Comparison of ENCODE assay signal across 38 cellular contexts in genomic region chrX:136354201-136354600, GRCh38. TPM values are rescaled to one million over a fixed set of nuclear protein-coding genes. Genes with fewer than 3 reads are reported as not detected.
"Had no signal": no experiment of that assay in that cellular context is flagged by ENCODE, and none has a peak within 500 bp of the region (broad histone marks: within the 10 kb centered on the region; RNA-seq: fewer than 3 reads in every experiment).

No MANE protein-coding gene starts in this region.

- H3K4me3 ChIP-seq: gastroesophageal sphincter, hepatocyte, psoas muscle, sigmoid colon, upper lobe of right lung had no signal

- H2AFZ ChIP-seq: hepatocyte, parathyroid adenoma had no signal

- H3K9me3 Mint-ChIP-seq: activated CD4-positive, alpha-beta memory T cell treated with anti-CD3 and anti-CD28 coated beads, Interleukin-2, amount 10 ng/mL, durations not matched to agents 7 days and 5 days; activated CD4-positive, alpha-beta T cell treated with anti-CD3 and anti-CD28 coated beads, Interleukin-2, amount 10 ng/mL, durations not matched to agents 24 days and 14 days; activated naive CD4-positive, alpha-beta T cell treated with anti-CD3 and anti-CD28 coated beads, Interleukin-2, amount 10 ng/mL, durations not matched to agents 7 days and 5 days; activated naive CD8-positive, alpha-beta T cell treated with anti-CD3 and anti-CD28 coated beads, Interleukin-2, amount 10 ng/mL, durations not matched to agents 7 days and 5 days; activated T-cell treated with anti-CD3 and anti-CD28 coated beads, Interleukin-2, amount 50 U/mL, for 24 hours; naive thymus-derived CD4-positive, alpha-beta T cell; stimulated activated memory B cell treated with anti-CD40 and anti-IgM and Interleukin-4, amounts not matched to agents 10 μg/mL and 1 μg/mL and 100 μg/mL, for 72 hours; stimulated activated naive CD8-positive, alpha-beta T cell treated with anti-CD3 and anti-CD28 coated beads, Interleukin-15, amount 100 ng/mL, for 72 hours had no signal

- FAIRE-seq: colon, endometrium, small intestine had no signal

- H3K27me3 ChIP-seq: brain microvascular endothelial cell, gastroesophageal sphincter, hepatocyte, sigmoid colon, upper lobe of right lung had no signal

- H3K27ac Mint-ChIP-seq: activated CD4-positive, alpha-beta memory T cell treated with anti-CD3 and anti-CD28 coated beads, Interleukin-2, amount 10 ng/mL, durations not matched to agents 7 days and 5 days; activated CD4-positive, alpha-beta T cell treated with anti-CD3 and anti-CD28 coated beads, Interleukin-2, amount 10 ng/mL, durations not matched to agents 24 days and 14 days; activated naive CD4-positive, alpha-beta T cell treated with anti-CD3 and anti-CD28 coated beads, Interleukin-2, amount 10 ng/mL, durations not matched to agents 7 days and 5 days; activated naive CD8-positive, alpha-beta T cell treated with anti-CD3 and anti-CD28 coated beads, Interleukin-2, amount 10 ng/mL, durations not matched to agents 7 days and 5 days; activated T-cell treated with anti-CD3 and anti-CD28 coated beads, Interleukin-2, amount 50 U/mL, for 24 hours; mesothelial cell of epicardium; naive thymus-derived CD4-positive, alpha-beta T cell; stimulated activated memory B cell treated with anti-CD40 and anti-IgM and Interleukin-4, amounts not matched to agents 10 μg/mL and 1 μg/mL and 100 μg/mL, for 72 hours; stimulated activated naive CD8-positive, alpha-beta T cell treated with anti-CD3 and anti-CD28 coated beads, Interleukin-15, amount 100 ng/mL, for 72 hours; T-helper 17 cell had no signal

- H3K27me3 Mint-ChIP-seq: activated naive CD4-positive, alpha-beta T cell treated with anti-CD3 and anti-CD28 coated beads, Interleukin-2, amount 10 ng/mL, durations not matched to agents 7 days and 5 days; stimulated activated memory B cell treated with anti-CD40 and anti-IgM and Interleukin-4, amounts not matched to agents 10 μg/mL and 1 μg/mL and 100 μg/mL, for 72 hours; stimulated activated naive CD8-positive, alpha-beta T cell treated with anti-CD3 and anti-CD28 coated beads, Interleukin-15, amount 100 ng/mL, for 72 hours had no signal

- H3K4me3 Mint-ChIP-seq: activated CD4-positive, alpha-beta memory T cell treated with anti-CD3 and anti-CD28 coated beads, Interleukin-2, amount 10 ng/mL, durations not matched to agents 7 days and 5 days; activated CD4-positive, alpha-beta T cell treated with anti-CD3 and anti-CD28 coated beads, Interleukin-2, amount 10 ng/mL, durations not matched to agents 24 days and 14 days; activated naive CD4-positive, alpha-beta T cell treated with anti-CD3 and anti-CD28 coated beads, Interleukin-2, amount 10 ng/mL, durations not matched to agents 7 days and 5 days; activated naive CD8-positive, alpha-beta T cell treated with anti-CD3 and anti-CD28 coated beads, Interleukin-2, amount 10 ng/mL, durations not matched to agents 7 days and 5 days; activated T-cell treated with anti-CD3 and anti-CD28 coated beads, Interleukin-2, amount 50 U/mL, for 24 hours; mesothelial cell of epicardium; naive thymus-derived CD4-positive, alpha-beta T cell; neural crest cell; stimulated activated memory B cell treated with anti-CD40 and anti-IgM and Interleukin-4, amounts not matched to agents 10 μg/mL and 1 μg/mL and 100 μg/mL, for 72 hours; stimulated activated naive CD8-positive, alpha-beta T cell treated with anti-CD3 and anti-CD28 coated beads, Interleukin-15, amount 100 ng/mL, for 72 hours; T-helper 17 cell had no signal

- H3K36me3 ChIP-seq: brain microvascular endothelial cell, gastroesophageal sphincter, sigmoid colon, upper lobe of right lung had no signal

- H3K4me1 ChIP-seq: gastroesophageal sphincter, parathyroid adenoma, psoas muscle, sigmoid colon, upper lobe of right lung had no signal

- H3K9ac ChIP-seq: parathyroid adenoma had no signal

- H3K36me3 Mint-ChIP-seq: activated naive CD4-positive, alpha-beta T cell treated with anti-CD3 and anti-CD28 coated beads, Interleukin-2, amount 10 ng/mL, durations not matched to agents 7 days and 5 days; activated naive CD8-positive, alpha-beta T cell treated with anti-CD3 and anti-CD28 coated beads, Interleukin-2, amount 10 ng/mL, durations not matched to agents 7 days and 5 days; mesothelial cell of epicardium; naive thymus-derived CD4-positive, alpha-beta T cell; stimulated activated memory B cell treated with anti-CD40 and anti-IgM and Interleukin-4, amounts not matched to agents 10 μg/mL and 1 μg/mL and 100 μg/mL, for 72 hours had no signal

- H3K27ac ChIP-seq: brain microvascular endothelial cell, gastroesophageal sphincter, hepatocyte, parathyroid adenoma, psoas muscle, sigmoid colon, upper lobe of right lung had no signal

- H3K4me1 Mint-ChIP-seq: activated CD4-positive, alpha-beta memory T cell treated with anti-CD3 and anti-CD28 coated beads, Interleukin-2, amount 10 ng/mL, durations not matched to agents 7 days and 5 days; activated CD4-positive, alpha-beta T cell treated with anti-CD3 and anti-CD28 coated beads, Interleukin-2, amount 10 ng/mL, durations not matched to agents 24 days and 14 days; activated naive CD4-positive, alpha-beta T cell treated with anti-CD3 and anti-CD28 coated beads, Interleukin-2, amount 10 ng/mL, durations not matched to agents 7 days and 5 days; activated naive CD8-positive, alpha-beta T cell treated with anti-CD3 and anti-CD28 coated beads, Interleukin-2, amount 10 ng/mL, durations not matched to agents 7 days and 5 days; mesothelial cell of epicardium; naive thymus-derived CD4-positive, alpha-beta T cell; neural crest cell; stimulated activated memory B cell treated with anti-CD40 and anti-IgM and Interleukin-4, amounts not matched to agents 10 μg/mL and 1 μg/mL and 100 μg/mL, for 72 hours; stimulated activated naive CD8-positive, alpha-beta T cell treated with anti-CD3 and anti-CD28 coated beads, Interleukin-15, amount 100 ng/mL, for 72 hours; T-helper 17 cell had no signal

- H3K4me2 ChIP-seq: hepatocyte had no signal

- DNase-seq: activated CD4-positive, alpha-beta memory T cell treated with anti-CD3 and anti-CD28 coated beads, Interleukin-2, amount 10 ng/mL, durations not matched to agents 7 days and 5 days; activated CD4-positive, alpha-beta T cell treated with anti-CD3 and anti-CD28 coated beads, Interleukin-2, amount 10 ng/mL, durations not matched to agents 24 days and 14 days; activated CD4-positive, CD25-positive, alpha-beta regulatory T cell treated with anti-CD3 and anti-CD28 coated beads, Interleukin-2, amount 50 U/mL, for 72 hours; activated CD8-positive, alpha-beta memory T cell treated with anti-CD3 and anti-CD28 coated beads, Interleukin-2, amount 50 U/mL, for 48 hours; activated gamma-delta T cell; activated naive CD4-positive, alpha-beta T cell treated with anti-CD3 and anti-CD28 coated beads, Interleukin-2, amount 10 ng/mL, durations not matched to agents 7 days and 5 days; activated naive CD8-positive, alpha-beta T cell treated with anti-CD3 and anti-CD28 coated beads, Interleukin-2, amount 10 ng/mL, durations not matched to agents 7 days and 5 days; activated T-cell treated with anti-CD3 and anti-CD28 coated beads, Interleukin-2, amount 50 U/mL, for 24 hours; brain microvascular endothelial cell; central memory CD4-positive, alpha-beta T cell; effector CD8-positive, alpha-beta T cell; erythroblast; islet precursor cell; left cardiac atrium; left ventricle myocardium superior; naive thymus-derived CD4-positive, alpha-beta T cell; nucleus accumbens; psoas muscle; sigmoid colon; small intestine; stimulated activated CD4-positive, alpha-beta T cell treated with anti-CD3 and anti-CD28 coated beads, Interleukin-1b, Interleukin-23, amount 100 ng/mL, for 48 hours; stimulated activated CD4-positive, alpha-beta T cell treated with anti-CD3 and anti-CD28 coated beads, Interleukin-4, amount 100 ng/mL, for 4 hours; stimulated activated CD8-positive, alpha-beta memory T cell treated with anti-CD3 and anti-CD28 coated beads, Interleukin-4, amount 100 ng/mL, for 48 hours; stimulated activated naive CD8-positive, alpha-beta T cell treated with anti-CD3 and anti-CD28 coated beads, Interleukin-15, amount 100 ng/mL, for 72 hours; substantia nigra; T-helper 17 cell; T1000; upper lobe of right lung had no signal

- H3K79me2 ChIP-seq: hepatocyte, parathyroid adenoma had no signal

- ATAC-seq: gastroesophageal sphincter; left cardiac atrium; left ventricle myocardium superior; naive thymus-derived CD4-positive, alpha-beta T cell; psoas muscle; stimulated activated memory B cell treated with anti-CD40 and anti-IgM and Interleukin-4, amounts not matched to agents 10 μg/mL and 1 μg/mL and 100 μg/mL, for 72 hours; stimulated activated naive CD8-positive, alpha-beta T cell treated with anti-CD3 and anti-CD28 coated beads, Interleukin-15, amount 100 ng/mL, for 72 hours; T-helper 17 cell; upper lobe of right lung had no signal

- H3K9me3 ChIP-seq: gastroesophageal sphincter, psoas muscle, sigmoid colon, upper lobe of right lung had no signal

RNA-seq across cellular contexts. Expression of gene ADGRG4, which starts 53.4 kb away (rescaled TPM):
- total RNA-seq: activated CD4-positive, alpha-beta memory T cell treated with anti-CD3 and anti-CD28 coated beads, Interleukin-2, amount 10 ng/mL, durations not matched to agents 7 days and 5 days; activated CD4-positive, alpha-beta T cell treated with anti-CD3 and anti-CD28 coated beads, Interleukin-2, amount 10 ng/mL, durations not matched to agents 24 days and 14 days; activated naive CD8-positive, alpha-beta T cell treated with anti-CD3 and anti-CD28 coated beads, Interleukin-2, amount 10 ng/mL, durations not matched to agents 7 days and 5 days; dermis microvascular lymphatic vessel endothelial cell; left ventricle myocardium superior; lung microvascular endothelial cell; mesothelial cell of epicardium; naive thymus-derived CD4-positive, alpha-beta T cell; neural crest cell; T-helper 17 cell had no signal
- polyA plus RNA-seq: hepatocyte; naive thymus-derived CD4-positive, alpha-beta T cell; psoas muscle; sigmoid colon had no signal
